In the genomic region with DNA sequence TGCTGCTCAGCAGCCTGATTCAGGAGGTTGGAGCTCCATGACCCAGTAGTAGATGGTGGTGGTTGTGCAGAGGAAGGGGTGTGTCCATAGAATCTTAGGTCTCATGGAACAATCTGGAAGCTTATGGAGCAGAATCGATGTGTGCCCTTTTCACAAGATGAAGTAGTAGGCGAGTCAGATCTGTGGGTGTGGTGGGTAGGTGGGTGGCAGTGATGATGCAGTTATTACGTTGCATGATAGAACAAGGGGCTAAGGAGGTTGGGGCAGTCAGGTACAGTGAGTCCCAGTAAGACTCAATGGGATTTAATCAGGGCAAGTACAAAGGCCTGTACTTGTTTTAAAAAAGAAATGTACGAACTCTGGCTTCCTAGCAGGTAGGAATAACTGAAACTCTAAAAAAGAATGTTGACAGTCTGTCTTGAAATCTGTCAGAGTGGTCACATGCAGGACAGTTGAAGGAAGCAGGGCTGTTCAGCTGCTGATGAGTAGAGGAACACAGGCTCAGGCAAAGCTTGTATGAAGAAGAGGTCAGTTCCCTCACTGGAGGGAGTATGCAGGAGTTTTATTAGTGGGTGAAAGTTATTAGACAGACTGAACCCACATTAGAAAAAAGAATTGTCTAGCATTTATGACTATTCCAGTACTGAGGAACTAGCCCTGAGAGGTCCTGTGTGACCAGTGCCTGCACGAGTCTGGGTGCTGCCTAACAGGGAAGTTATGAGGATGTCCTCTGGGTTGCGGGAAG, we compare ENCODE assay signal across 1 cellular context.
TF ChIP-seq lines count a peak whose summit lies in the region.

No MANE protein-coding gene starts in this region.

TF ChIP-seq in GM12878, 131 proteins besides CTCF, POLR2A, EP300 and RAD21:
- 0 out of 2 replicates have a peak, but pooled peaks have one; percentile 42 for TF ChIP-seq CREB1 (IDR thresholded peaks at IDR 0.05; ENCODE audit: low read depth)
- no peak for TF ChIP-seq TARDBP (IDR thresholded peaks at IDR 0.05; ENCODE audit: borderline replicate concordance)
